In genomic region chrX:39730671-39731389, GRCh38 we compare ENCODE assay signal across 8 cellular contexts.
DNase-seq lines count a peak whose midpoint lies in the region; ATAC-seq and TF ChIP-seq lines count a peak whose summit lies in the region.

No MANE protein-coding gene starts in this region.

- peak; percentile 74 for TF ChIP-seq CTCF in C4-2B (conservative IDR thresholded peaks at IDR 0.05)
- TF ChIP-seq CTCF in tibial artery (IDR thresholded peaks at IDR 0.05) = peak; percentile 38 to 51

- H3K27me3 ChIP-seq in tibial artery = no peaks in the 10 kb centered on the region

- intact Hi-C loops in tibial artery (cut with DNase I; ENCODE audit: low total_unique reads) = loop anchor here (5.0 to 10.0 kb wide), 5 partner anchors 284 to 929 kb away; partner anchors contain the start of genes BCOR and MID1IP1

- no peak overlapping the region for H3K4me3 ChIP-seq in tibial artery

- peak overlapping the region; percentile 7; the same call in 1 of the 2 replicates for H3K27ac ChIP-seq in C4-2B
- H3K27ac ChIP-seq in tibial artery = peak overlapping the region; percentile 57 to 72

- no peaks in the 10 kb centered on the region for H3K36me3 ChIP-seq in tibial artery

- H3K9me3 ChIP-seq in tibial artery = peaks cover 0 to 6% (median 5%) of the 10 kb centered on the region in 3 donors

- peaks cover 0 to 56% (median 20%) of the 10 kb centered on the region in 4 donors for H3K4me1 ChIP-seq in tibial artery

- DNase-seq in HCEC 1CT (peak; percentile 60), RPMI7951 (ENCODE audit: low read depth) (peak; percentile 98), germinal center (ENCODE audit: low spot score) (peak; percentile 46), occipital lobe (lab: John Stamatoyannopoulos, UW) (peak; percentile 40), tibial artery (peak; percentile 71 to 92)
- peak; percentile 82 for DNase-seq in activated effector memory CD4-positive, alpha-beta T cell treated with anti-CD3 and anti-CD28 coated beads, Interleukin-2, amount 50 U/mL, for 16 hours

- no peak for ATAC-seq in GM18867 (IDR thresholded peaks at IDR 0.05; ENCODE audit: unreplicated experiment)

Comparison
In these comparisons a context has a peak if more than half of its experiments do, and no peak if none do; other contexts are left out.
1. DNase-seq: peak in every context shown above with its lines; median percentile 98 in RPMI7951; 82 in activated effector memory CD4-positive, alpha-beta T cell treated with anti-CD3 and anti-CD28 coated beads, Interleukin-2, amount 50 U/mL, for 16 hours; 82 in tibial artery; 60 in HCEC 1CT; 46 in germinal center; 40 in occipital lobe.